Comparison of ENCODE assay signal across 38 cellular contexts in genomic region chr2:240078631-240079030, GRCh38. TPM values are rescaled to one million over a fixed set of nuclear protein-coding genes. Genes with fewer than 3 reads are reported as not detected.
"Had no signal": no experiment of that assay in that cellular context is flagged by ENCODE, and none has a peak within 500 bp of the region (broad histone marks: within the 10 kb centered on the region; RNA-seq: fewer than 3 reads in every experiment).

No MANE protein-coding gene starts in this region.

- H3K36me3 ChIP-seq: MG63 had no signal

- H3K4me3 ChIP-seq: MG63 had no signal

- DNase-seq: Karpas-422, Kasumi-1, MG63, MM.1S, MV-4-11, NCI-H1048, NCI-H1092, NCI-H1092 treated with DMSO at 0.1 percent for 48 hours, NCI-H1105, NCI-H1105 treated with DMSO at 0.1 percent for 48 hours, NCI-H1417, NCI-H1417 treated with DMSO at 0.1 percent for 48 hours, NCI-H1436, NCI-H1436 treated with DMSO at 0.1 percent for 48 hours, NCI-H146, NCI-H1694, NCI-H1694 treated with DMSO at 0.1 percent for 48 hours, NCI-H187, NCI-H187 treated with DMSO at 0.1 percent for 48 hours, NCI-H1930, NCI-H2029, NCI-H2029 treated with DMSO at 0.1 percent for 48 hours, NCI-H2081, NCI-H2081 treated with DMSO at 0.1 percent for 48 hours, NCI-H2107, NCI-H2171, NCI-H2171 treated with DMSO at 0.1 percent for 48 hours, NCI-H2227 treated with DMSO at 0.1 percent for 48 hours, NCI-H226, NCI-H345, NCI-H446, NCI-H446 treated with DMSO at 0.1 percent for 48 hours, NCI-H510A had no signal

- H3K27ac ChIP-seq: KMS-11 had no signal

RNA-seq across cellular contexts. Expression of gene OR6B3, which starts 25.3 kb away (rescaled TPM):
- total RNA-seq: LHCN-M2, M059J, MCF 10A, NCI-H460 had no signal

RNA-seq across cellular contexts. Expression of gene OR6B2, which starts 48.4 kb away (rescaled TPM):
- total RNA-seq: LHCN-M2, M059J, MCF 10A, NCI-H460 had no signal
